In the genomic region with DNA sequence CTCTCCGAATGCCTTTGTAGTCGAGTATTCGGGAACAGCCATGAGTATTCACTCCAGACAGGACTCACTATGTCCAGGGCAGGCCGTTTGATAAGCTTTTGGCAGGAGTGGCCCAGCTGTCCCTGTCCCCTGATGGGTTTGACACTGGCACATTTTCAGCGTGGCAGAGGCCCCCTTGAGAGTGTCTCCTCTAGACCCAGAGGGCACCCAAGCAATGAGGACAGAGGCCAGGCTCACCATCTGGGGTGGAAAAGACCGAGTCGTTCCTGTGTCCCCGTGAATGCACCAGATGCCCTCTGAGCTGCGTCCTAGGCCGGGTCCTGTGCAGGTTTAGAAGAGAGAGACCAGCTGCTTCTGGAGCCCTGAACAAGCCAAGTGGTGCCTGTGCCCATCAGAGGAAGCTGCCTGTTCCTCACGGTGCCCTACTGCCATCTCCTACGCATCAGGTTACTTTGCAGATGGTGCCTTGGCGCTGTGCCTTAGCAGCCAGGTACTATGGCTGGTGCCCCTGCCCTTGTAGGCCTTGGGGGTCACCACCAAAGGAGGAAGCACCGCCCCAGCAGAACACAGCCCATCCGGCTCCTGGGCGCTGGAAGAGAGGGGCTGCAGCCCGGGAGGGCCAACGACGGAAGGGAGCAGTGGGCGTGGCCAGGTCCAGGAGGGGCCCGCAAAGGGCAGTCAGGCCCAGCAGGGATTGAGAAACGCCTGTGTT, we compare ENCODE assay signal across 1 cellular context.
TF ChIP-seq lines count a peak whose summit lies in the region.

No MANE protein-coding gene starts in this region.

TF ChIP-seq in GM12878, 131 proteins besides CTCF, POLR2A, EP300 and RAD21:
- TF ChIP-seq, protein P1, sequence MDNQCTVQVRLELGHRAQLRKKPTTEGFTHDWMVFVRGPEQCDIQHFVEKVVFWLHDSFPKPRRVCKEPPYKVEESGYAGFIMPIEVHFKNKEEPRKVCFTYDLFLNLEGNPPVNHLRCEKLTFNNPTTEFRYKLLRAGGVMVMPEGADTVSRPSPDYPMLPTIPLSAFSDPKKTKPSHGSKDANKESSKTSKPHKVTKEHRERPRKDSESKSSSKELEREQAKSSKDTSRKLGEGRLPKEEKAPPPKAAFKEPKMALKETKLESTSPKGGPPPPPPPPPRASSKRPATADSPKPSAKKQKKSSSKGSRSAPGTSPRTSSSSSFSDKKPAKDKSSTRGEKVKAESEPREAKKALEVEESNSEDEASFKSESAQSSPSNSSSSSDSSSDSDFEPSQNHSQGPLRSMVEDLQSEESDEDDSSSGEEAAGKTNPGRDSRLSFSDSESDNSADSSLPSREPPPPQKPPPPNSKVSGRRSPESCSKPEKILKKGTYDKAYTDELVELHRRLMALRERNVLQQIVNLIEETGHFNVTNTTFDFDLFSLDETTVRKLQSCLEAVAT (IDR thresholded peaks at IDR 0.05): no peak
- TF ChIP-seq, protein P2, sequence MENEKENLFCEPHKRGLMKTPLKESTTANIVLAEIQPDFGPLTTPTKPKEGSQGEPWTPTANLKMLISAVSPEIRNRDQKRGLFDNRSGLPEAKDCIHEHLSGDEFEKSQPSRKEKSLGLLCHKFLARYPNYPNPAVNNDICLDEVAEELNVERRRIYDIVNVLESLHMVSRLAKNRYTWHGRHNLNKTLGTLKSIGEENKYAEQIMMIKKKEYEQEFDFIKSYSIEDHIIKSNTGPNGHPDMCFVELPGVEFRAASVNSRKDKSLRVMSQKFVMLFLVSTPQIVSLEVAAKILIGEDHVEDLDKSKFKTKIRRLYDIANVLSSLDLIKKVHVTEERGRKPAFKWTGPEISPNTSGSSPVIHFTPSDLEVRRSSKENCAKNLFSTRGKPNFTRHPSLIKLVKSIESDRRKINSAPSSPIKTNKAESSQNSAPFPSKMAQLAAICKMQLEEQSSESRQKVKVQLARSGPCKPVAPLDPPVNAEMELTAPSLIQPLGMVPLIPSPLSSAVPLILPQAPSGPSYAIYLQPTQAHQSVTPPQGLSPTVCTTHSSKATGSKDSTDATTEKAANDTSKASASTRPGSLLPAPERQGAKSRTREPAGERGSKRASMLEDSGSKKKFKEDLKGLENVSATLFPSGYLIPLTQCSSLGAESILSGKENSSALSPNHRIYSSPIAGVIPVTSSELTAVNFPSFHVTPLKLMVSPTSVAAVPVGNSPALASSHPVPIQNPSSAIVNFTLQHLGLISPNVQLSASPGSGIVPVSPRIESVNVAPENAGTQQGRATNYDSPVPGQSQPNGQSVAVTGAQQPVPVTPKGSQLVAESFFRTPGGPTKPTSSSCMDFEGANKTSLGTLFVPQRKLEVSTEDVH (IDR thresholded peaks at IDR 0.05; ENCODE audit: low read depth, partially characterized antibody): no peak
- no peak for TF ChIP-seq SUZ12 (IDR thresholded peaks at IDR 0.05; ENCODE audit: unreplicated experiment)
- TF ChIP-seq TCF7 (IDR thresholded peaks at IDR 0.05; ENCODE audit: borderline replicate concordance): no peak
- TF ChIP-seq TCF3 (IDR thresholded peaks at IDR 0.05; ENCODE audit: borderline replicate concordance, insufficient read depth, low read depth, low read length): no peak
- TF ChIP-seq, protein P3, sequence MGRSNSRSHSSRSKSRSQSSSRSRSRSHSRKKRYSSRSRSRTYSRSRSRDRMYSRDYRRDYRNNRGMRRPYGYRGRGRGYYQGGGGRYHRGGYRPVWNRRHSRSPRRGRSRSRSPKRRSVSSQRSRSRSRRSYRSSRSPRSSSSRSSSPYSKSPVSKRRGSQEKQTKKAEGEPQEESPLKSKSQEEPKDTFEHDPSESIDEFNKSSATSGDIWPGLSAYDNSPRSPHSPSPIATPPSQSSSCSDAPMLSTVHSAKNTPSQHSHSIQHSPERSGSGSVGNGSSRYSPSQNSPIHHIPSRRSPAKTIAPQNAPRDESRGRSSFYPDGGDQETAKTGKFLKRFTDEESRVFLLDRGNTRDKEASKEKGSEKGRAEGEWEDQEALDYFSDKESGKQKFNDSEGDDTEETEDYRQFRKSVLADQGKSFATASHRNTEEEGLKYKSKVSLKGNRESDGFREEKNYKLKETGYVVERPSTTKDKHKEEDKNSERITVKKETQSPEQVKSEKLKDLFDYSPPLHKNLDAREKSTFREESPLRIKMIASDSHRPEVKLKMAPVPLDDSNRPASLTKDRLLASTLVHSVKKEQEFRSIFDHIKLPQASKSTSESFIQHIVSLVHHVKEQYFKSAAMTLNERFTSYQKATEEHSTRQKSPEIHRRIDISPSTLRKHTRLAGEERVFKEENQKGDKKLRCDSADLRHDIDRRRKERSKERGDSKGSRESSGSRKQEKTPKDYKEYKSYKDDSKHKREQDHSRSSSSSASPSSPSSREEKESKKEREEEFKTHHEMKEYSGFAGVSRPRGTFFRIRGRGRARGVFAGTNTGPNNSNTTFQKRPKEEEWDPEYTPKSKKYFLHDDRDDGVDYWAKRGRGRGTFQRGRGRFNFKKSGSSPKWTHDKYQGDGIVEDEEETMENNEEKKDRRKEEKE (IDR thresholded peaks at IDR 0.05): no peak
- TF ChIP-seq ZNF207 (IDR thresholded peaks at IDR 0.05; ENCODE audit: borderline replicate concordance): no peak
- no peak for TF ChIP-seq RAD51 (IDR thresholded peaks at IDR 0.05)
- no peak for TF ChIP-seq BCL11A (IDR thresholded peaks at IDR 0.05; ENCODE audit: low read depth, low read length)
- TF ChIP-seq PAX5 (IDR thresholded peaks at IDR 0.05; ENCODE audit: borderline replicate concordance, low read depth, low read length): no peak
